In the genomic region with DNA sequence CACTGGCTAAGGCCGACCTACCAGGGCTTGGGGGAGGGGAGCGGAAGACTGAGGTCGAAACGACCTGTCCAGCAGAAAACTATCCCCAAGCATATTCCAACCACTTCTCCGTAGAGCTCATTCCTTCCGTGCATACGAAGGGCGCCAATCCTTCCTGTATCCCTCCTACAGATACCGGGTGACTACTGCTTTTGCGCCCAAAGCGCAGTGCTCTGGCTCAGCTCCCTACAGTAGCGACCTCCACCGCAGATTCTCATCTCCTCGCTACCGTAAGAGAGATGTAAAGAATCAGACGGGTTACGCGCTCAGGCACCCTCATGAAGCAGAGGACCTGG, we compare ENCODE assay signal across 1 cellular context.
TF ChIP-seq lines count a peak whose summit lies in the region.

No MANE protein-coding gene starts in this region.

TF ChIP-seq in SK-N-SH, 30 proteins besides CTCF, POLR2A, EP300 and RAD21 (continued from another document):
- TF ChIP-seq FOXJ3 (CRISPR knock-in tag; IDR thresholded peaks at IDR 0.05): no peak
